ENCODE assay signal across 22 cellular contexts in genomic region chr5:98679963-98680362, GRCh38.
A peak's percentile ranks its signal among the peaks of the same experiment; 100 is the strongest.
DNase-seq lines count a peak whose midpoint lies in the region; ATAC-seq, FAIRE-seq and TF ChIP-seq lines count a peak whose summit lies in the region.
"Had no signal": no experiment of that assay in that cellular context is flagged by ENCODE, and none has a peak within 500 bp of the region (broad histone marks: within the 10 kb centered on the region; RNA-seq: fewer than 3 reads in every experiment).

No MANE protein-coding gene starts in this region.

- H2AFZ ChIP-seq in endothelial cell of umbilical vein (ENCODE audit: low read depth, low read length) = no peak overlapping the region

- no peaks in the 10 kb centered on the region for H4K20me1 ChIP-seq in endothelial cell of umbilical vein (replicated peaks; ENCODE audit: control insufficient read depth, extremely low read depth, insufficient read depth, low read length)

- no peaks in the 10 kb centered on the region for H3K27me3 ChIP-seq in endothelial cell of umbilical vein (ENCODE audit: control insufficient read depth in 2 of 2, insufficient read depth in 2 of 2, low read length in 2 of 2)
- H3K27me3 ChIP-seq: adrenal gland, MG63 had no signal

- no peak for TF ChIP-seq POLR2A in endothelial cell of umbilical vein (IDR thresholded peaks at IDR 0.05; ENCODE audit: low read depth, low read length)

- dilution Hi-C loops in endothelial cell of umbilical vein (cut with MboI; ENCODE audit: extremely low pct_ligation_motif_present, low sequenced_read_pairs) = no loop called here

- H3K79me2 ChIP-seq in endothelial cell of umbilical vein (ENCODE audit: control insufficient read depth, insufficient read depth, low read length) = no peaks in the 10 kb centered on the region

- no peak overlapping the region for H3K9ac ChIP-seq in endothelial cell of umbilical vein (replicated peaks; ENCODE audit: extremely low read depth, insufficient read depth, low read length)

- H3K36me3 ChIP-seq in endothelial cell of umbilical vein (ENCODE audit: control insufficient read depth in 2 of 2, extremely low read depth in 1 of 2, insufficient read depth in 2 of 2, low read length in 2 of 2) = no peaks in the 10 kb centered on the region
- H3K36me3 ChIP-seq: adrenal gland, MG63 had no signal

- no TSS peak for BruUV-seq in endothelial cell of umbilical vein (replicated peaks; lab: Mats Ljungman, UMichigan)

- H3K9me1 ChIP-seq in endothelial cell of umbilical vein (replicated peaks; ENCODE audit: control insufficient read depth, extremely low read depth, insufficient read depth, low read length) = no peaks in the 10 kb centered on the region

- CTCF ChIA-PET in endothelial cell of umbilical vein (lab: Charles Lee) = no interaction called here

- intact Hi-C loops in endothelial cell of umbilical vein (cut with micrococcal nuclease) = no loop called here

- no peaks in the 10 kb centered on the region for H3K4me1 ChIP-seq in endothelial cell of umbilical vein (ENCODE audit: control insufficient read depth, extremely low read depth, insufficient read depth, low read length)
- H3K4me1 ChIP-seq: adrenal gland had no signal

- ATAC-seq in HG03039 (IDR thresholded peaks at IDR 0.05; ENCODE audit: unreplicated experiment) (no peak), HG03135 (IDR thresholded peaks at IDR 0.05; ENCODE audit: unreplicated experiment) (no peak)
- ATAC-seq: PC-3; stimulated activated memory B cell treated with anti-CD40 and anti-IgM and Interleukin-4, amounts not matched to agents 10 μg/mL and 1 μg/mL and 100 μg/mL, for 72 hours had no signal

- no peak for TF ChIP-seq CTCF in endothelial cell of umbilical vein (IDR thresholded peaks at IDR 0.05; ENCODE audit: extremely low read depth in 1 of 2, insufficient read depth in 1 of 2, low read depth in 1 of 2, low read length in 2 of 2)

- H3K4me3 ChIP-seq in Jurkat, Clone E6-1 (ENCODE audit: low read length) = no peak overlapping the region
- no peak overlapping the region for H3K4me3 ChIP-seq in endothelial cell of umbilical vein (replicated peaks in 1 of 3; ENCODE audit: insufficient read depth in 1 of 3, low read depth in 1 of 3, low read length in 3 of 3)
- H3K4me3 ChIP-seq in skeletal muscle cell (ENCODE audit: low read depth, low read length) = no peak overlapping the region
- H3K4me3 ChIP-seq: adrenal gland, MG63 had no signal

- POLR2A ChIA-PET in endothelial cell of umbilical vein (lab: Charles Lee) = no interaction called here

- FAIRE-seq in endothelial cell of umbilical vein (lab: Jason Lieb, UNC) = no peak
- FAIRE-seq: GM12892, keratinocyte had no signal

- H3K9me3 ChIP-seq in endothelial cell of umbilical vein (replicated peaks; ENCODE audit: control insufficient read depth, insufficient read depth, low read length) = no peaks in the 10 kb centered on the region
- H3K9me3 ChIP-seq: adrenal gland had no signal

- DNase-seq in Jurkat, Clone E6-1 (ENCODE audit: low read depth, low spot score) = peak; percentile 37
- DNase-seq in RPMI7951 (ENCODE audit: low read depth) = peak; percentile 8
- DNase-seq in endothelial cell of umbilical vein (ENCODE audit: low read depth, low spot score) = peak; percentile 2
- DNase-seq in skeletal muscle cell (ENCODE audit: low read depth) = peak; percentile 33
- DNase-seq in NCI-H2171 treated with DMSO at 0.1 percent for 48 hours (lab: John Stamatoyannopoulos, UW) = no peak
- DNase-seq: activated CD4-positive, alpha-beta T cell treated with anti-CD3 and anti-CD28 coated beads for 4 hours; activated CD8-positive, alpha-beta memory T cell treated with anti-CD3 and anti-CD28 coated beads, Interleukin-2, amount 50 U/mL, for 4 hours; activated effector memory CD4-positive, alpha-beta T cell treated with anti-CD3 and anti-CD28 coated beads, Interleukin-2, amount 50 U/mL, for 16 hours; adrenal gland; AML-193; Calu3; GF-D8; MG63; NCI-H2029 treated with DMSO at 0.1 percent for 48 hours; NCI-H524; PC-3 had no signal

- no peak overlapping the region for H3K27ac ChIP-seq in endothelial cell of umbilical vein (ENCODE audit: insufficient read depth, low read depth, low read length)
- H3K27ac ChIP-seq: adrenal gland, SK-N-MC had no signal

- no peak overlapping the region for H3K4me2 ChIP-seq in endothelial cell of umbilical vein (ENCODE audit: insufficient read depth, low read length)

TF ChIP-seq in endothelial cell of umbilical vein, 7 proteins besides CTCF, POLR2A, EP300 and RAD21:
- no peak for TF ChIP-seq JUN (IDR thresholded peaks at IDR 0.05; ENCODE audit: borderline replicate concordance, insufficient read depth, insufficient read length, low read depth)
- no peak for TF ChIP-seq GATA2 (IDR thresholded peaks at IDR 0.05; ENCODE audit: insufficient read depth, insufficient read length, low read depth, low read length)
- TF ChIP-seq FOS (IDR thresholded peaks at IDR 0.05; ENCODE audit: borderline replicate concordance, insufficient read depth, low read length) = no peak
- TF ChIP-seq, protein P1, sequence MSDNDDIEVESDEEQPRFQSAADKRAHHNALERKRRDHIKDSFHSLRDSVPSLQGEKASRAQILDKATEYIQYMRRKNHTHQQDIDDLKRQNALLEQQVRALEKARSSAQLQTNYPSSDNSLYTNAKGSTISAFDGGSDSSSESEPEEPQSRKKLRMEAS (IDR thresholded peaks at IDR 0.05; ENCODE audit: insufficient read depth, insufficient read length) = no peak
- TF ChIP-seq POLR2AphosphoS5 (IDR thresholded peaks at IDR 0.05; ENCODE audit: insufficient read depth, low read depth, low read length) = no peak
- no peak for TF ChIP-seq EZH2 (IDR thresholded peaks at IDR 0.05; ENCODE audit: borderline replicate concordance, low read depth, low read length, severe bottlenecking)
